ENCODE assay signal across 18 cellular contexts in genomic region chr7:4878336-4879335, GRCh38.
A peak's percentile ranks its signal among the peaks of the same experiment; 100 is the strongest.
DNase-seq lines count a peak whose midpoint lies in the region; TF ChIP-seq lines count a peak whose summit lies in the region.
"Had no signal": no experiment of that assay in that cellular context is flagged by ENCODE, and none has a peak within 500 bp of the region (broad histone marks: within the 10 kb centered on the region; RNA-seq: fewer than 3 reads in every experiment).

No MANE protein-coding gene starts in this region.

- DNase-seq in Ammon's horn (ENCODE audit: low spot score) (peak; percentile 48), EH (ENCODE audit: low read depth) (peak; percentile 43), coronary artery (ENCODE audit: low spot score) (peak; percentile 70), retina (peak; percentile 42), erythroblast (lab: John Stamatoyannopoulos, UW) (no peak), NCI-H510A treated with DMSO at 0.1 percent for 48 hours (lab: John Stamatoyannopoulos, UW) (no peak), NCI-H1694 treated with DMSO at 0.1 percent for 48 hours (lab: John Stamatoyannopoulos, UW) (no peak)
- DNase-seq in activated CD4-positive, alpha-beta T cell treated with anti-CD3 and anti-CD28 coated beads for 48 hours, result no peak
- DNase-seq: activated CD4-positive, alpha-beta T cell treated with anti-CD3 and anti-CD28 coated beads, Interleukin-2, amount 10 ng/mL, durations not matched to agents 24 days and 14 days; activated effector memory CD4-positive, alpha-beta T cell treated with anti-CD3 and anti-CD28 coated beads, Interleukin-2, amount 50 U/mL, for 16 hours; central memory CD4-positive, alpha-beta T cell; effector CD8-positive, alpha-beta T cell; Kasumi-1; naive thymus-derived CD4-positive, alpha-beta T cell; NCI-H1105; NCI-H524; ovary; spleen had no signal

- H3K27ac ChIP-seq in coronary artery, result no peak overlapping the region
- H3K27ac ChIP-seq: ovary, spleen had no signal

- no peak for TF ChIP-seq CTCF in coronary artery (IDR thresholded peaks at IDR 0.05)

- H3K4me3 ChIP-seq in coronary artery, result no peak overlapping the region
- H3K4me3 ChIP-seq: ovary, spleen had no signal

- no peak for TF ChIP-seq POLR2A in erythroblast (IDR thresholded peaks at IDR 0.05; ENCODE audit: low read length)

Comparison
In these comparisons a context has a peak if more than half of its experiments do, and no peak if none do; other contexts are left out.
1. DNase-seq: peak in Ammon's horn (single experiment), EH (single experiment), coronary artery (single experiment) and retina (single experiment); none in erythroblast (0 of 2), NCI-H510A treated with DMSO at 0.1 percent for 48 hours (single experiment), NCI-H1694 treated with DMSO at 0.1 percent for 48 hours (single experiment) and activated CD4-positive, alpha-beta T cell treated with anti-CD3 and anti-CD28 coated beads for 48 hours (single experiment).